ENCODE assay signal across 1 cellular context in genomic region chr3:191741847-191742350, GRCh38.
TF ChIP-seq lines count a peak whose summit lies in the region.
"Not testable (repeated sequence)": the region's sequence is repeated elsewhere in the genome, so short reads cannot be mapped to it uniquely, and the experiment has no call there.

No MANE protein-coding gene starts in this region.

TF ChIP-seq in HepG2, 621 proteins besides CTCF, POLR2A, EP300 and RAD21 (continued from another document):
- TF ChIP-seq SNAPC4 (CRISPR knock-in tag; IDR thresholded peaks at IDR 0.05) (0 out of 2 replicates have a peak, but pooled peaks have one; percentile 27), ZNF224 (CRISPR knock-in tag; IDR thresholded peaks at IDR 0.05) (peak; percentile 49; the same call in 1 of the 2 replicates), TCF7 (IDR thresholded peaks at IDR 0.05; ENCODE audit: low read depth) (peak; percentile 52), CEBPG (CRISPR knock-in tag; IDR thresholded peaks at IDR 0.05) (peak; percentile 82), ZNF205 (CRISPR knock-in tag; IDR thresholded peaks at IDR 0.05) (peak; percentile 26; the same call in 1 of the 2 replicates), TBX2 (CRISPR knock-in tag; IDR thresholded peaks at IDR 0.05; ENCODE audit: borderline replicate concordance) (peak; percentile 57), SOX13 (CRISPR knock-in tag; conservative IDR thresholded peaks at IDR 0.05 in 1 of 2, IDR thresholded peaks at IDR 0.05 in 1 of 2) (peak in 1 of 2 experiments; percentile 67; a peak in 2 of 4 replicates), RXRB (CRISPR knock-in tag; IDR thresholded peaks at IDR 0.05; ENCODE audit: borderline replicate concordance) (peak; percentile 37; the same call in 1 of the 2 replicates), JUN (CRISPR knock-in tag; IDR thresholded peaks at IDR 0.05) (peak; percentile 88), ZNF292 (CRISPR knock-in tag; IDR thresholded peaks at IDR 0.05; ENCODE audit: borderline replicate concordance, low read depth) (peak; percentile 93; the same call in 1 of the 2 replicates), POGZ (CRISPR knock-in tag; IDR thresholded peaks at IDR 0.05) (peak; percentile 89), FOXP1 (CRISPR knock-in tag; IDR thresholded peaks at IDR 0.05) (peak; percentile 8; the same call in 1 of the 2 replicates), TFAP4 (IDR thresholded peaks at IDR 0.05; ENCODE audit: borderline replicate concordance, low read depth) (peak; percentile 79; the same call in 1 of the 2 replicates), MYC (CRISPR knock-in tag; IDR thresholded peaks at IDR 0.05; ENCODE audit: borderline replicate concordance) (peak; percentile 31; the same call in 1 of the 2 replicates), ZNF766 (CRISPR knock-in tag; IDR thresholded peaks at IDR 0.05; ENCODE audit: borderline replicate concordance) (0 out of 2 replicates have a peak, but pooled peaks have one; percentile 35), ZNF557 (CRISPR knock-in tag; IDR thresholded peaks at IDR 0.05) (0 out of 2 replicates have a peak, but pooled peaks have one; percentile 18), SALL1 (CRISPR knock-in tag; IDR thresholded peaks at IDR 0.05) (peak; percentile 86), RCOR2 (CRISPR knock-in tag; IDR thresholded peaks at IDR 0.05) (0 out of 2 replicates have a peak, but pooled peaks have one; percentile 26), ISL2 (CRISPR knock-in tag; IDR thresholded peaks at IDR 0.05) (peak; percentile 69; the same call in 1 of the 2 replicates), ZNF331 (CRISPR knock-in tag; IDR thresholded peaks at IDR 0.05) (peak; percentile 42; the same call in 1 of the 2 replicates), NFIC (IDR thresholded peaks at IDR 0.05; ENCODE audit: low read length) (peak; percentile 47; the same call in 1 of the 2 replicates), JUND (CRISPR knock-in tag; IDR thresholded peaks at IDR 0.05) (peak; percentile 40; the same call in 1 of the 2 replicates), HOXA5 (CRISPR knock-in tag; IDR thresholded peaks at IDR 0.05) (peak; percentile 18; the same call in 1 of the 2 replicates), ATF2 (CRISPR knock-in tag; IDR thresholded peaks at IDR 0.05) (peak; percentile 87; the same call in 1 of the 2 replicates), MIXL1 (CRISPR knock-in tag; IDR thresholded peaks at IDR 0.05) (0 out of 2 replicates have a peak, but pooled peaks have one; percentile 19)
- TF ChIP-seq SOX13, FOXP1 (IDR thresholded peaks at IDR 0.05): not testable (repeated sequence)
